Comparison of ENCODE assay signal across 8 cellular contexts in the genomic region with DNA sequence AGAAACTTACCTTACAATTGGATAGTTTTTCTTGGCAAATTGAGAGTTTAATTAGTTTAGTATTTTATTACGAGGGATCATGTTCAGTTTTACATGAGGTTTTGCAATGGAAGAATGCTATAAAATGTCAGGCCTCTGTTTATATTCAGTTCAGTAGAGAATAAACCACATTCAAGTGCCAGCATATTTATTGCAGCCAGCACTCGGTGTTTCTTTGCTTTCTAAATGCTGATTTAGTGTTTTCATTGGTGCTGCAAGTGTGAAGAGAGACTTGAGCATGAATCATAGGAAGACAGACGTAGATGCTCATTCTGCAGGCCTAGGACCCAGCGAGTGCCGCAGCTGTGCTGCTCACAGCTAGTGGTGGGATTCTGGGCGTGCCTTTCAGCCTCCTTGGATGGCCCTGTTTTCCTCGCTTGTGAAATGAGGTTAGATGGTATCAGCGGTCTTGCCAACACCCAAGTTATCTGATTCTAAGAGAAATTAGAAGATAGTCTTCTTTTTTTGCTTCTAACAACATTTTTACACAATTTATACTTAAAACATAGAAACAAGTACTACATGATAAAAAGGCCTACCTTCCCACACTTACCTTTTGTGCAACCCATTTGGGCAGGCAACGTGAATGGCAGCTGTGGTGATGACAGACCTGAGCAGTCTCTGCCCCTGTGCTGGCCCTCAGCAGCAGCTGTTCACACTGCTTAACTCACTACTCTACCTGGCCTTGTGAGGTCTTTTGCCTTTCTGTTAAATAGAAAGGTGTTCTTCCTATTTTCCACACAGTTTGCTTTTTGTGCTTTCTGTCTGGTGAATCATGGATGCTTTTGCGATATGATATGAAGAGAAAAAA. TPM values are rescaled to one million over a fixed set of nuclear protein-coding genes. Genes with fewer than 3 reads are reported as not detected.
A peak's percentile ranks its signal among the peaks of the same experiment; 100 is the strongest.
DNase-seq lines count a peak whose midpoint lies in the region; ATAC-seq and TF ChIP-seq lines count a peak whose summit lies in the region.

No MANE protein-coding gene starts in this region.

- no peak for TF ChIP-seq CTCF in left lung (IDR thresholded peaks at IDR 0.05)

- intact Hi-C loops in left lung (cut with DNase I): no loop called here

- peaks cover under 1 to 86% of the 10 kb centered on the region in 2 donors for H3K4me1 ChIP-seq in left lung

- no peak overlapping the region for H3K27ac ChIP-seq in left lung

- ATAC-seq in left lung: peak; percentile 21
- no peak for ATAC-seq in GM19328 (IDR thresholded peaks at IDR 0.05; ENCODE audit: unreplicated experiment)

- H3K36me3 ChIP-seq in left lung: no peaks in the 10 kb centered on the region

- H3K9me3 ChIP-seq in left lung: no peaks in the 10 kb centered on the region

- DNase-seq in stimulated activated CD4-positive, alpha-beta T cell treated with anti-CD3 and anti-CD28 coated beads, Interleukin-15, amount 100 ng/mL, for 24 hours: peak; percentile 68
- DNase-seq in stimulated activated CD4-positive, alpha-beta T cell treated with anti-CD3 and anti-CD28 coated beads, Interleukin-2, amount 100 ng/mL, for 48 hours: no peak
- peak; percentile 52 for DNase-seq in activated T-helper 9 cell treated with anti-CD3 and anti-CD28 coated beads, Interleukin-2, amount 50 U/mL, for 16 hours (ENCODE audit: low read depth)
- DNase-seq in left lung (no peak), NCI-H226 (no peak), foreskin melanocyte (no peak), GM19238 (ENCODE audit: insufficient read length, low spot score) (no peak)

- H3K27me3 ChIP-seq in left lung: no peaks in the 10 kb centered on the region

- H3K4me3 ChIP-seq in left lung: no peak overlapping the region

RNA-seq across cellular contexts. Expression of a gene that starts 26.8 kb away (rescaled TPM):
- total RNA-seq in left lung: 10 to 100 TPM; 15.6 to 30.1 TPM

Comparison
In these comparisons a context has a peak if more than half of its experiments do, and no peak if none do; other contexts are left out.
1. DNase-seq: peak in stimulated activated CD4-positive, alpha-beta T cell treated with anti-CD3 and anti-CD28 coated beads, Interleukin-15, amount 100 ng/mL, for 24 hours (single experiment) and activated T-helper 9 cell treated with anti-CD3 and anti-CD28 coated beads, Interleukin-2, amount 50 U/mL, for 16 hours (single experiment); none in stimulated activated CD4-positive, alpha-beta T cell treated with anti-CD3 and anti-CD28 coated beads, Interleukin-2, amount 100 ng/mL, for 48 hours (0 of 2), left lung (0 of 2), NCI-H226 (single experiment), foreskin melanocyte (single experiment) and GM19238 (single experiment).